ENCODE assay signal across 16 cellular contexts in the genomic region with DNA sequence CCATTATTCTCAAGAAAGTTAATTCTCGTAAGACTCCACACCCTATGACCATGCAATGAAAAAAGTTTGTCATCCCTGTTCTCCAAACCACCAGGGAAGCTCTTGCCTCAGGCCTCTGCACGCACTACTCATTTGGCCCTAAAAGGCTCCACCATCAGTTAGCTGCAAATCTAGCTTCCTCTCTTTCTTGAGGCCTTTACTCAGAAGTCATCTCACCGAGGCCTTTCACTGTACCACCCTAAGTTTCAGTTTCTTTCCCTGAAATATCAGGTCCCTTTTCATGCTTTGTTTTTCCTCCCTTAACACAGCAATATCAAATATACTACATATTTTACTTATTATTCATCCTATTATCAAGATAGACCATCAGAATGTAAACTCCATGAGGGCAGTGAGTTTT.
A peak's percentile ranks its signal among the peaks of the same experiment; 100 is the strongest.
DNase-seq lines count a peak whose midpoint lies in the region; ATAC-seq and TF ChIP-seq lines count a peak whose summit lies in the region.
"Had no signal": no experiment of that assay in that cellular context is flagged by ENCODE, and none has a peak within 500 bp of the region (broad histone marks: within the 10 kb centered on the region; RNA-seq: fewer than 3 reads in every experiment).

No MANE protein-coding gene starts in this region.

- intact Hi-C loops in tibial artery (cut with DNase I; ENCODE audit: low total_unique reads), result no loop called here

- no peak overlapping the region for H3K4me3 ChIP-seq in tibial artery

- H3K36me3 ChIP-seq in tibial artery, result peaks cover 0 to 20% (median 9%) of the 10 kb centered on the region in 3 donors
- H3K36me3 ChIP-seq: neutrophil had no signal

- no peak overlapping the region for H3K27ac ChIP-seq in tibial artery
- H3K27ac ChIP-seq: foreskin keratinocyte, neutrophil had no signal

- DNase-seq in NCI-H524 (lab: John Stamatoyannopoulos, UW) (no peak), tibial artery (no peak)
- DNase-seq in stimulated activated naive CD4-positive, alpha-beta T cell (lab: John Stamatoyannopoulos, UW), result no peak
- DNase-seq in activated effector memory CD4-positive, alpha-beta T cell treated with Interleukin-2 at 50 U/mL for 16 hours, result no peak
- DNase-seq: activated CD4-positive, alpha-beta T cell treated with anti-CD3 and anti-CD28 coated beads, Interleukin-2, amount 50 U/mL, for 4 hours; activated naive CD4-positive, alpha-beta T cell treated with Interleukin-2 at 50 U/mL for 16 hours; foreskin keratinocyte; mammary epithelial cell; NCI-H345; RPMI8226; stimulated activated naive CD8-positive, alpha-beta T cell treated with anti-CD3 and anti-CD28 coated beads, Interleukin-15, Interleukin-2, amounts not matched to agents 100 U/mL and 50 U/mL, for 24 hours had no signal

- peak; percentile 83 for ATAC-seq in GM18502 (IDR thresholded peaks at IDR 0.05; ENCODE audit: poor library complexity, unreplicated experiment)
- ATAC-seq in GM19328 (IDR thresholded peaks at IDR 0.05; ENCODE audit: unreplicated experiment), result peak; percentile 67
- peak; percentile 54 for ATAC-seq in HG02623 (IDR thresholded peaks at IDR 0.05; ENCODE audit: unreplicated experiment)
- peak; percentile 69 for ATAC-seq in HG03575 (IDR thresholded peaks at IDR 0.05; ENCODE audit: extremely low read depth, insufficient number of reproducible peaks, low FRiP score, unreplicated experiment)
- ATAC-seq: foreskin keratinocyte; stimulated activated naive CD8-positive, alpha-beta T cell treated with anti-CD3 and anti-CD28 coated beads, Interleukin-15, Interleukin-2, amounts not matched to agents 100 U/mL and 50 U/mL, for 24 hours had no signal

- H3K4me1 ChIP-seq in tibial artery, result peaks cover 0 to 23% (median 10%) of the 10 kb centered on the region in 4 donors
- H3K4me1 ChIP-seq: foreskin keratinocyte had no signal

- H3K9me3 ChIP-seq in tibial artery, result no peaks in the 10 kb centered on the region
- H3K9me3 ChIP-seq: neutrophil had no signal

- no peaks in the 10 kb centered on the region for H3K27me3 ChIP-seq in tibial artery
- H3K27me3 ChIP-seq: foreskin keratinocyte, neutrophil had no signal

- TF ChIP-seq CTCF in tibial artery (IDR thresholded peaks at IDR 0.05), result no peak
